In genomic region chr21:22762463-22762862, GRCh38 we compare ENCODE assay signal across 29 cellular contexts.
"Had no signal": no experiment of that assay in that cellular context is flagged by ENCODE, and none has a peak within 500 bp of the region (broad histone marks: within the 10 kb centered on the region; RNA-seq: fewer than 3 reads in every experiment).

No MANE protein-coding gene starts in this region.

- H2AFZ ChIP-seq: hepatocyte had no signal

- H3K4me3 ChIP-seq: colonic mucosa, coronary artery, dorsolateral prefrontal cortex, esophagus muscularis mucosa, esophagus squamous epithelium, gastrocnemius medialis, gastroesophageal sphincter, heart left ventricle, heart right ventricle, hepatocyte had no signal

- H3K4me1 Mint-ChIP-seq: endodermal cell had no signal

- H3K4me1 ChIP-seq: colonic mucosa, esophagus muscularis mucosa, esophagus squamous epithelium, foreskin keratinocyte, gastrocnemius medialis, gastroesophageal sphincter, heart left ventricle, heart right ventricle had no signal

- H3K9me3 ChIP-seq: colonic mucosa, gastrocnemius medialis had no signal

- H3K79me2 ChIP-seq: hepatocyte had no signal

- H3K27ac Mint-ChIP-seq: dendritic cell treated with granulocyte-macrophage colony-stimulating factor and Interleukin-4, amounts not matched to agents 40 ng/mL and 50 ng/mL, for 4 days; endodermal cell had no signal

- H3K36me3 ChIP-seq: colonic mucosa, esophagus muscularis mucosa, esophagus squamous epithelium, gastrocnemius medialis, gastroesophageal sphincter, heart left ventricle, heart right ventricle had no signal

- H3K27me3 Mint-ChIP-seq: dendritic cell treated with granulocyte-macrophage colony-stimulating factor and Interleukin-4, amounts not matched to agents 40 ng/mL and 50 ng/mL, for 4 days had no signal

- DNase-seq: colonic mucosa; cortex of kidney; dermis blood vessel endothelial cell; dorsolateral prefrontal cortex; effector CD4-positive, alpha-beta T cell; effector CD8-positive, alpha-beta T cell; effector memory CD4-positive, alpha-beta T cell; endodermal cell; erythroblast; esophagus squamous epithelium; foreskin fibroblast; foreskin keratinocyte; foreskin melanocyte; gastrocnemius medialis; glutamatergic neuron; head of caudate nucleus; heart left ventricle; heart right ventricle had no signal

- H3K9me3 Mint-ChIP-seq: dendritic cell treated with granulocyte-macrophage colony-stimulating factor and Interleukin-4, amounts not matched to agents 40 ng/mL and 50 ng/mL, for 4 days; endodermal cell had no signal

- H3K4me2 ChIP-seq: hepatocyte had no signal

- H3K27me3 ChIP-seq: colonic mucosa, dorsolateral prefrontal cortex, esophagus muscularis mucosa, esophagus squamous epithelium, foreskin keratinocyte, gastrocnemius medialis, gastroesophageal sphincter, heart left ventricle, heart right ventricle, hepatocyte had no signal

- H3K27ac ChIP-seq: colonic mucosa, coronary artery, dorsolateral prefrontal cortex, epithelial cell of prostate, esophagus muscularis mucosa, esophagus squamous epithelium, foreskin keratinocyte, gastrocnemius medialis, gastroesophageal sphincter, heart left ventricle, heart right ventricle, hepatocyte had no signal

- H3K4me3 Mint-ChIP-seq: dendritic cell treated with granulocyte-macrophage colony-stimulating factor and Interleukin-4, amounts not matched to agents 40 ng/mL and 50 ng/mL, for 4 days; endodermal cell had no signal

- ATAC-seq: esophagus mucosa, foreskin keratinocyte, gastrocnemius medialis, gastroesophageal sphincter, heart left ventricle, heart right ventricle had no signal

- FAIRE-seq: colon, endometrium, endothelial cell of umbilical vein, frontal cortex had no signal
